1 cellular context compared by ENCODE assay signal in the genomic region with DNA sequence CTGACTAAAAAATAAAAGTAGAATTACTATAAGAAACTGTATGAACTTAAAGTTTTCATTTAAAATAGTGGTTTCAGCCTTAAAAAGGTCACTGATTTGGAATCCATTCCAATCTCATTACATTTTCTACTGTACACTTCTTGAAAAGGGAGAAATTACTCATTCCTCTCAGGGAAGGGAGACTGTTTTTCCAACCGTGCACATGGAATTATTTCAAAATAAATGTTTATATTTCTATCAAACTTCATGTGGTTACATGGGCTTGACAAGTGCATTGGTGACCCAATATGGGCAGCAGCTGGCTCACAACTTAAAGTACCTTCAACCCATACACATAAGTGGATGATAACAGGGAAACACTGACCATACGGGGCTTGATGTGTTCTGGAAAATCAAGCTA.
TF ChIP-seq lines count a peak whose summit lies in the region.

No MANE protein-coding gene starts in this region.

TF ChIP-seq in IMR-90, 13 proteins besides CTCF, POLR2A, EP300 and RAD21 (continued from another document):
- peak; percentile 56 for TF ChIP-seq CEBPB (IDR thresholded peaks at IDR 0.05; ENCODE audit: low read depth, low read length)
- TF ChIP-seq MXI1 (IDR thresholded peaks at IDR 0.05; ENCODE audit: borderline replicate concordance, low read depth, low read length), result no peak
- no peak for TF ChIP-seq CHD1 (IDR thresholded peaks at IDR 0.05; ENCODE audit: low read depth, low read length)
- TF ChIP-seq BHLHE40 (IDR thresholded peaks at IDR 0.05; ENCODE audit: low read depth, low read length), result peak; percentile 60; the same call in 1 of the 2 replicates
- TF ChIP-seq SMC3 (IDR thresholded peaks at IDR 0.05; ENCODE audit: low read depth, low read length), result no peak
- TF ChIP-seq MAFK (IDR thresholded peaks at IDR 0.05; ENCODE audit: low read depth, low read length), result no peak
- peak; percentile 5; the same call in 1 of the 2 replicates for TF ChIP-seq FOS (IDR thresholded peaks at IDR 0.05; ENCODE audit: low read depth, low read length)
